Comparison of ENCODE assay signal across 17 cellular contexts in genomic region chr7:69992938-69993337, GRCh38.
DNase-seq lines count a peak whose midpoint lies in the region; ATAC-seq, FAIRE-seq and TF ChIP-seq lines count a peak whose summit lies in the region.
"Had no signal": no experiment of that assay in that cellular context is flagged by ENCODE, and none has a peak within 500 bp of the region (broad histone marks: within the 10 kb centered on the region; RNA-seq: fewer than 3 reads in every experiment).

No MANE protein-coding gene starts in this region.

- TF ChIP-seq POLR2A in GM12878 (IDR thresholded peaks at IDR 0.05; ENCODE audit: low read depth, low read length) = no peak

- no peak overlapping the region for H3K4me3 ChIP-seq in GM12878
- no peak overlapping the region for H3K4me3 ChIP-seq in upper lobe of right lung
- H3K4me3 ChIP-seq: breast epithelium, tibial artery had no signal

- BruUV-seq in GM12878 (replicated peaks; lab: Mats Ljungman, UMichigan) = no TSS peak

- H3K4me1 ChIP-seq in GM12878 (ENCODE audit: control insufficient read depth, insufficient read depth, low read length) (peaks cover 7% of the 10 kb centered on the region), upper lobe of right lung (no peaks in the 10 kb centered on the region)
- H3K4me1 ChIP-seq: breast epithelium, tibial artery had no signal

- H3K27me3 ChIP-seq in GM12878 (replicated peaks in 1 of 2; ENCODE audit: control insufficient read depth in 2 of 2, insufficient read depth in 2 of 2, low read length in 1 of 2) (no peaks in the 10 kb centered on the region), upper lobe of right lung (no peaks in the 10 kb centered on the region)
- H3K27me3 ChIP-seq: breast epithelium, tibial artery had no signal

- CTCF ChIA-PET in GM12878 (lab: Yijun Ruan, JAX) = interaction anchor here (0.5 kb wide), 1 partner anchor 674 kb away, joined by 3 read pairs; no protein-coding TSS in a partner anchor

- no peaks in the 10 kb centered on the region; a peak in 1 of 4 replicates for H3K36me3 ChIP-seq in GM12878 (ENCODE audit: control insufficient read depth in 2 of 2, insufficient read depth in 2 of 2, low read length in 1 of 2)
- H3K36me3 ChIP-seq in upper lobe of right lung = no peaks in the 10 kb centered on the region
- H3K36me3 ChIP-seq: breast epithelium, tibial artery had no signal

- no peaks in the 10 kb centered on the region; the same call in 1 of the 2 replicates for H3K79me2 ChIP-seq in GM12878 (ENCODE audit: control insufficient read depth, insufficient read depth, low read length)

- H3K4me1 Mint-ChIP-seq in T-helper 17 cell = no peaks in the 10 kb centered on the region
- H3K4me1 Mint-ChIP-seq: activated CD4-positive, alpha-beta T cell treated with anti-CD3 and anti-CD28 coated beads for 36 hours; activated T-helper 17 cell treated with anti-CD3 and anti-CD28 coated beads, Interleukin-2, amount 50 U/mL, for 72 hours had no signal

- no peak overlapping the region for H3K4me2 ChIP-seq in GM12878 (ENCODE audit: control insufficient read depth, insufficient read depth)

- H3K27me3 Mint-ChIP-seq in T-helper 17 cell = peaks cover 10% of the 10 kb centered on the region
- H3K27me3 Mint-ChIP-seq: activated CD4-positive, alpha-beta T cell treated with anti-CD3 and anti-CD28 coated beads for 36 hours had no signal

- H3K36me3 Mint-ChIP-seq in T-helper 17 cell (ENCODE audit: low read depth) = no peaks in the 10 kb centered on the region

- 19% methylated on average over 4 of the region's 4 CpGs for WGBS in GM12878 (ENCODE audit: insufficient coverage, insufficient replicate concordance, low lambda C conversion rate, missing lambda C conversion rate)

- no peak for TF ChIP-seq CTCF in GM12878 (IDR thresholded peaks at IDR 0.05 in 2 of 3, conservative IDR thresholded peaks at IDR 0.05 in 1 of 3; ENCODE audit: control insufficient read depth in 2 of 3, extremely low read depth in 1 of 3, insufficient read depth in 1 of 3, low read depth in 3 of 3, low read length in 3 of 3)
- TF ChIP-seq CTCF in upper lobe of right lung (IDR thresholded peaks at IDR 0.05) = no peak

- ATAC-seq in GM21390 (IDR thresholded peaks at IDR 0.05; ENCODE audit: unreplicated experiment) = peak; percentile 78
- ATAC-seq in HG03342 (IDR thresholded peaks at IDR 0.05; ENCODE audit: unreplicated experiment) = peak; percentile 59
- ATAC-seq in GM12878 = peak; percentile 88
- ATAC-seq in upper lobe of right lung = peak; percentile 23
- no peak for ATAC-seq in T-helper 17 cell
- ATAC-seq in GM21619 (IDR thresholded peaks at IDR 0.05; ENCODE audit: unreplicated experiment) = no peak
- ATAC-seq: activated CD4-positive, alpha-beta T cell treated with anti-CD3 and anti-CD28 coated beads for 36 hours; activated T-helper 17 cell treated with anti-CD3 and anti-CD28 coated beads, Interleukin-2, amount 50 U/mL, for 72 hours; stimulated activated naive CD8-positive, alpha-beta T cell treated with anti-CD3 and anti-CD28 coated beads, Interleukin-15, Interleukin-2, amounts not matched to agents 100 U/mL and 50 U/mL, for 24 hours had no signal

- POLR2A ChIA-PET in GM12878 (lab: Charles Lee) = interaction anchor here (0.6 kb wide), 1 partner anchor 96 kb away, joined by 3 read pairs; no protein-coding TSS in a partner anchor

- H3K27ac ChIP-seq in GM12878 (ENCODE audit: control insufficient read depth, insufficient read depth) (no peak overlapping the region), upper lobe of right lung (no peak overlapping the region)
- H3K27ac ChIP-seq: breast epithelium, tibial artery had no signal

- no peak overlapping the region for H2AFZ ChIP-seq in GM12878 (ENCODE audit: control insufficient read depth, low read depth, low read length)

- no peak for FAIRE-seq in GM12878 (lab: Jason Lieb, UNC)
- FAIRE-seq: TTC549 had no signal

- no peak overlapping the region for H3K9ac ChIP-seq in GM12878 (ENCODE audit: control insufficient read depth, insufficient read depth, low read length)

- RAD21 ChIA-PET in GM12878 (lab: Charles Lee; ENCODE audit: unreplicated experiment) = no interaction called here

- no peak for DNase-seq in GM12878 (ENCODE audit: low read depth, low spot score)
- no peak for DNase-seq in upper lobe of right lung
- DNase-seq in T-helper 17 cell = no peak
- DNase-seq in GOT3 (lab: John Stamatoyannopoulos, UW) = no peak
- DNase-seq: activated CD4-positive, alpha-beta T cell treated with anti-CD3 and anti-CD28 coated beads for 36 hours; kidney glomerular epithelial cell; NCI-H1930; NCI-H446; stimulated activated naive CD8-positive, alpha-beta T cell treated with anti-CD3 and anti-CD28 coated beads, Interleukin-15, Interleukin-2, amounts not matched to agents 100 U/mL and 50 U/mL, for 24 hours; tibial artery had no signal

- H3K4me3 Mint-ChIP-seq in T-helper 17 cell = no peak overlapping the region
- H3K4me3 Mint-ChIP-seq: activated CD4-positive, alpha-beta T cell treated with anti-CD3 and anti-CD28 coated beads for 36 hours; activated T-helper 17 cell treated with anti-CD3 and anti-CD28 coated beads, Interleukin-2, amount 50 U/mL, for 72 hours; nephron had no signal

- TF ChIP-seq EP300 in GM12878 (IDR thresholded peaks at IDR 0.05; ENCODE audit: borderline replicate concordance in 1 of 2, control insufficient read depth in 1 of 2, low read depth in 2 of 2, low read length in 2 of 2) = no peak

- SMC1A ChIA-PET in GM12878 (lab: Charles Lee; ENCODE audit: uncharacterized antibody, unreplicated experiment) = interaction anchor here (0.9 to 1.5 kb wide), 2 partner anchors 13 to 14 kb away, joined by 4 to 5 read pairs; no protein-coding TSS in a partner anchor

- H3K9me3 ChIP-seq in GM12878 (replicated peaks; ENCODE audit: control insufficient read depth, insufficient read depth, low read length) (no peaks in the 10 kb centered on the region), upper lobe of right lung (no peaks in the 10 kb centered on the region), T-helper 17 cell (ENCODE audit: control insufficient read depth, low read length, poor library complexity, severe bottlenecking) (no peaks in the 10 kb centered on the region)
- H3K9me3 ChIP-seq: breast epithelium, tibial artery had no signal

- H3K27ac Mint-ChIP-seq in T-helper 17 cell = no peak overlapping the region
- H3K27ac Mint-ChIP-seq: activated CD4-positive, alpha-beta T cell treated with anti-CD3 and anti-CD28 coated beads for 36 hours; activated T-helper 17 cell treated with anti-CD3 and anti-CD28 coated beads, Interleukin-2, amount 50 U/mL, for 72 hours; nephron had no signal

- no peaks in the 10 kb centered on the region for H4K20me1 ChIP-seq in GM12878 (ENCODE audit: control insufficient read depth, insufficient read depth)

- intact Hi-C loops in GM12878 (cut with micrococcal nuclease; ENCODE audit: unreplicated experiment) = no loop called here
- intact Hi-C loops in upper lobe of right lung (cut with DNase I) = no loop called here

- in situ Hi-C loops in GM12878 (cut with MboI) = no loop called here

- TF ChIP-seq RAD21 in GM12878 (IDR thresholded peaks at IDR 0.05; ENCODE audit: insufficient read depth, low read depth, low read length) = no peak

TF ChIP-seq in GM12878, 131 proteins besides CTCF, POLR2A, EP300 and RAD21:
- TF ChIP-seq, protein P1, sequence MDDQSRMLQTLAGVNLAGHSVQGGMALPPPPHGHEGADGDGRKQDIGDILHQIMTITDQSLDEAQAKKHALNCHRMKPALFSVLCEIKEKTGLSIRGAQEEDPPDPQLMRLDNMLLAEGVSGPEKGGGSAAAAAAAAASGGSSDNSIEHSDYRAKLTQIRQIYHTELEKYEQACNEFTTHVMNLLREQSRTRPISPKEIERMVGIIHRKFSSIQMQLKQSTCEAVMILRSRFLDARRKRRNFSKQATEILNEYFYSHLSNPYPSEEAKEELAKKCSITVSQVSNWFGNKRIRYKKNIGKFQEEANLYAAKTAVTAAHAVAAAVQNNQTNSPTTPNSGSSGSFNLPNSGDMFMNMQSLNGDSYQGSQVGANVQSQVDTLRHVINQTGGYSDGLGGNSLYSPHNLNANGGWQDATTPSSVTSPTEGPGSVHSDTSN (IDR thresholded peaks at IDR 0.05; ENCODE audit: insufficient replicate concordance, low read depth, low read length) = no peak
- TF ChIP-seq TCF3 (IDR thresholded peaks at IDR 0.05; ENCODE audit: borderline replicate concordance, insufficient read depth, low read depth, low read length) (no peak), HDAC6 (IDR thresholded peaks at IDR 0.05; ENCODE audit: unreplicated experiment) (no peak), RUNX3 (IDR thresholded peaks at IDR 0.05; ENCODE audit: low read length) (peak; percentile 41; the same call in 1 of the 2 replicates), FOXM1 (IDR thresholded peaks at IDR 0.05; ENCODE audit: low read depth, low read length) (no peak), ZBED1 (IDR thresholded peaks at IDR 0.05; ENCODE audit: borderline replicate concordance) (no peak)

Comparison
In these comparisons a context has a peak if more than half of its experiments do, and no peak if none do; other contexts are left out.
1. ATAC-seq: peak in GM21390 (single experiment), HG03342 (single experiment), GM12878 (single experiment) and upper lobe of right lung (single experiment); none in T-helper 17 cell (single experiment) and GM21619 (single experiment).